Comparison of ENCODE assay signal across 13 cellular contexts in genomic region chrX:108297290-108297689, GRCh38.
"Had no signal": no experiment of that assay in that cellular context is flagged by ENCODE, and none has a peak within 500 bp of the region (broad histone marks: within the 10 kb centered on the region; RNA-seq: fewer than 3 reads in every experiment).

No MANE protein-coding gene starts in this region.

- H3K27me3 Mint-ChIP-seq: activated naive CD8-positive, alpha-beta T cell treated with anti-CD3 and anti-CD28 coated beads for 36 hours had no signal

- H3K4me3 ChIP-seq: skin epidermis, stomach, thoracic aorta had no signal

- H3K4me3 Mint-ChIP-seq: activated naive CD8-positive, alpha-beta T cell treated with anti-CD3 and anti-CD28 coated beads for 36 hours; neural crest cell; T-helper 2 cell treated with Interferon-gamma antibody and Interleukin-4, amounts not matched to agents 5 μg/mL and 100 μg/mL, for 36 hours had no signal

- H3K36me3 Mint-ChIP-seq: activated naive CD8-positive, alpha-beta T cell treated with anti-CD3 and anti-CD28 coated beads for 36 hours had no signal

- H3K9me3 ChIP-seq: thoracic aorta had no signal

- DNase-seq: activated gamma-delta T cell treated with Interleukin-2 at 50 U/mL for 16 hours; activated naive CD8-positive, alpha-beta T cell treated with anti-CD3 and anti-CD28 coated beads for 36 hours; activated T-cell treated with anti-CD3 and anti-CD28 coated beads, Interleukin-2, amount 50 U/mL, for 48 hours; hippocampal formation; stimulated activated CD4-positive, alpha-beta T cell treated with anti-CD3 and anti-CD28 coated beads, Interleukin-4, amount 100 ng/mL, for 4 hours; stomach had no signal

- H3K36me3 ChIP-seq: stomach, thoracic aorta had no signal

- FAIRE-seq: bronchial epithelial cell, colon, endothelial cell of umbilical vein had no signal

- H3K27ac Mint-ChIP-seq: activated naive CD8-positive, alpha-beta T cell treated with anti-CD3 and anti-CD28 coated beads for 36 hours; T-helper 2 cell treated with Interferon-gamma antibody and Interleukin-4, amounts not matched to agents 5 μg/mL and 100 μg/mL, for 36 hours had no signal

- H3K4me1 Mint-ChIP-seq: activated naive CD8-positive, alpha-beta T cell treated with anti-CD3 and anti-CD28 coated beads for 36 hours had no signal

- H3K27me3 ChIP-seq: stomach had no signal

- H3K9me3 Mint-ChIP-seq: activated naive CD8-positive, alpha-beta T cell treated with anti-CD3 and anti-CD28 coated beads for 36 hours; T-helper 2 cell treated with Interferon-gamma antibody and Interleukin-4, amounts not matched to agents 5 μg/mL and 100 μg/mL, for 36 hours had no signal

- H3K27ac ChIP-seq: skin epidermis, stomach, thoracic aorta had no signal
